ENCODE assay signal across 8 cellular contexts in genomic region chr15:43589779-43590466, GRCh38. TPM values are rescaled to one million over a fixed set of nuclear protein-coding genes. Genes with fewer than 3 reads are reported as not detected.
DNase-seq lines count a peak whose midpoint lies in the region; ATAC-seq and TF ChIP-seq lines count a peak whose summit lies in the region.
"Not testable (repeated sequence)": the region's sequence is repeated elsewhere in the genome, so short reads cannot be mapped to it uniquely, and the experiment has no call there.

Gene PPIP5K1 (minus strand): TSS chr15:43590208. CDS start chr15:43584504, 5,704 bp downstream.

- no CpG with 5 or more reads among the region's 54 CpGs for WGBS in esophagus, 2 donors

- CTCF ChIA-PET in activated CD8-positive, alpha-beta T cell treated with anti-CD3 and anti-CD28 coated beads, Interleukin-2, amount 10 ng/mL, durations not matched to agents 7 days and 5 days (lab: Charles Lee) = not testable (repeated sequence)

- ATAC-seq in GM19467 (IDR thresholded peaks at IDR 0.05; ENCODE audit: unreplicated experiment) (peak; percentile 97), HG02884 (IDR thresholded peaks at IDR 0.05; ENCODE audit: unreplicated experiment) (peak; percentile 90), HG03575 (IDR thresholded peaks at IDR 0.05; ENCODE audit: extremely low read depth, insufficient number of reproducible peaks, low FRiP score, unreplicated experiment) (peak; percentile 73), memory B cell (ENCODE audit: low read depth) (peak; percentile 97)
- ATAC-seq in activated CD8-positive, alpha-beta T cell treated with anti-CD3 and anti-CD28 coated beads, Interleukin-2, amount 10 ng/mL, durations not matched to agents 7 days and 5 days = peak; percentile 100

- not testable (repeated sequence) for H3K36me3 ChIP-seq in esophagus (ENCODE audit: control insufficient read depth in 2 of 2, insufficient read depth in 2 of 2, low read length in 1 of 2)

- TF ChIP-seq CTCF in subcutaneous adipose tissue (IDR thresholded peaks at IDR 0.05; ENCODE audit: low read depth) = not testable (repeated sequence)

- H3K36me3 Mint-ChIP-seq in activated CD8-positive, alpha-beta T cell treated with anti-CD3 and anti-CD28 coated beads, Interleukin-2, amount 10 ng/mL, durations not matched to agents 7 days and 5 days (ENCODE audit: low read depth); memory B cell: not testable (repeated sequence)

- H3K27ac Mint-ChIP-seq in activated CD8-positive, alpha-beta T cell treated with anti-CD3 and anti-CD28 coated beads, Interleukin-2, amount 10 ng/mL, durations not matched to agents 7 days and 5 days; memory B cell: not testable (repeated sequence)

- H3K27ac ChIP-seq in esophagus (ENCODE audit: low read depth in 2 of 2, low read length in 1 of 2) = not testable (repeated sequence)

- not testable (repeated sequence) for H3K9me3 Mint-ChIP-seq in activated CD8-positive, alpha-beta T cell treated with anti-CD3 and anti-CD28 coated beads, Interleukin-2, amount 10 ng/mL, durations not matched to agents 7 days and 5 days (ENCODE audit: insufficient read depth); memory B cell

- DNase-seq in G401 (ENCODE audit: low spot score); activated CD8-positive, alpha-beta T cell treated with anti-CD3 and anti-CD28 coated beads, Interleukin-2, amount 10 ng/mL, durations not matched to agents 7 days and 5 days; memory B cell (ENCODE audit: low spot score in 2 of 2): not testable (repeated sequence)

- H3K9me3 ChIP-seq in esophagus (ENCODE audit: control insufficient read depth in 2 of 2, insufficient read depth in 1 of 2, low read depth in 1 of 2, low read length in 1 of 2) = not testable (repeated sequence)

- not testable (repeated sequence) for H3K4me3 Mint-ChIP-seq in activated CD8-positive, alpha-beta T cell treated with anti-CD3 and anti-CD28 coated beads, Interleukin-2, amount 10 ng/mL, durations not matched to agents 7 days and 5 days; memory B cell

- H3K27me3 ChIP-seq in esophagus (ENCODE audit: control insufficient read depth in 1 of 2, insufficient read depth in 2 of 2, low read length in 2 of 2) = not testable (repeated sequence)

- H3K4me1 ChIP-seq in esophagus (ENCODE audit: control insufficient read depth in 2 of 2, insufficient read depth in 2 of 2, low read length in 1 of 2) = not testable (repeated sequence)

- POLR2A ChIA-PET in activated CD8-positive, alpha-beta T cell treated with anti-CD3 and anti-CD28 coated beads, Interleukin-2, amount 10 ng/mL, durations not matched to agents 7 days and 5 days (lab: Charles Lee) = not testable (repeated sequence)

- in situ Hi-C loops in G401 (cut with HindIII; ENCODE audit: low sequenced_read_pairs) = not testable (repeated sequence)

- not testable (repeated sequence) for H3K4me1 Mint-ChIP-seq in activated CD8-positive, alpha-beta T cell treated with anti-CD3 and anti-CD28 coated beads, Interleukin-2, amount 10 ng/mL, durations not matched to agents 7 days and 5 days (ENCODE audit: low read depth); memory B cell

- not testable (repeated sequence) for H3K27me3 Mint-ChIP-seq in activated CD8-positive, alpha-beta T cell treated with anti-CD3 and anti-CD28 coated beads, Interleukin-2, amount 10 ng/mL, durations not matched to agents 7 days and 5 days (ENCODE audit: low read depth); memory B cell

- H3K4me3 ChIP-seq in esophagus (ENCODE audit: low read depth in 1 of 2, low read length in 2 of 2) = not testable (repeated sequence)

RNA-seq across cellular contexts. Expression of gene PPIP5K1, which starts in this region (rescaled TPM):
- 11.3 and 50.3 TPM in 2 replicates for total RNA-seq in G401 (2014; rRNA removed; shearing (Covaris generic))
- total RNA-seq in activated CD8-positive, alpha-beta T cell treated with anti-CD3 and anti-CD28 coated beads, Interleukin-2, amount 10 ng/mL, durations not matched to agents 7 days and 5 days = 10 to 100 TPM; 42.5 to 48.3 TPM
- 10 to 100 TPM; 10.9 to 17.8 TPM for polyA plus RNA-seq in esophagus
- 10 to 100 TPM; 10.6 to 37.2 (median 23.5) TPM for total RNA-seq in subcutaneous adipose tissue
